8 cellular contexts compared by ENCODE assay signal in genomic region chr1:117895482-117896114, GRCh38. TPM values are rescaled to one million over a fixed set of nuclear protein-coding genes. Genes with fewer than 3 reads are reported as not detected.
DNase-seq lines count a peak whose midpoint lies in the region; ATAC-seq and TF ChIP-seq lines count a peak whose summit lies in the region.

No MANE protein-coding gene starts in this region.

- peak; percentile 11 to 62 (median 45) for DNase-seq in CD8-positive, alpha-beta T cell
- DNase-seq in GM19240 (ENCODE audit: insufficient read length, low spot score) (peak; percentile 29), NCI-H345 (lab: John Stamatoyannopoulos, UW) (peak; percentile 74), chondrocyte (ENCODE audit: low spot score) (no peak), lower lobe of right lung (no peak)
- DNase-seq in stimulated activated CD8-positive, alpha-beta memory T cell treated with anti-CD3 and anti-CD28 coated beads, Interleukin-12 subunit alpha, Interleukin-12 subunit beta, amount 100 ng/mL, for 24 hours (ENCODE audit: extremely low read depth) = peak; percentile 3

- H3K4me3 Mint-ChIP-seq in CD8-positive, alpha-beta T cell = no peak overlapping the region
- no peak overlapping the region for H3K4me3 Mint-ChIP-seq in chondrocyte (ENCODE audit: unreplicated experiment)

- no peaks in the 10 kb centered on the region for H3K9me3 Mint-ChIP-seq in CD8-positive, alpha-beta T cell
- no peaks in the 10 kb centered on the region for H3K9me3 Mint-ChIP-seq in chondrocyte (ENCODE audit: low read depth)

- CTCF ChIA-PET in CD8-positive, alpha-beta T cell (lab: Charles Lee) = interaction anchor here (0.6 to 3.8 kb wide), 17 partner anchors 8 to 383 kb away, joined by 3 to 33 read pairs (median 3); no protein-coding TSS in a partner anchor

- no peak overlapping the region for H3K4me3 ChIP-seq in CD8-positive, alpha-beta T cell (ENCODE audit: low read depth, low read length)
- H3K4me3 ChIP-seq in lower lobe of right lung = no peak overlapping the region

- intact Hi-C loops in CD8-positive, alpha-beta T cell (cut with DNase I, micrococcal nuclease) = loop anchor here (1.0 to 10.0 kb wide), 3 partner anchors 141 to 827 kb away; no protein-coding TSS in a partner anchor
- intact Hi-C loops in lower lobe of right lung (cut with DNase I) = no loop called here

- POLR2A ChIA-PET in CD8-positive, alpha-beta T cell (lab: Charles Lee) = interaction anchor here (0.5 to 1.2 kb wide), 3 partner anchors 11 to 1199 kb away, joined by 3 read pairs; no protein-coding TSS in a partner anchor

- peaks cover 13% of the 10 kb centered on the region for H3K36me3 ChIP-seq in CD8-positive, alpha-beta T cell (ENCODE audit: insufficient read depth, low read length)
- peaks cover 58% of the 10 kb centered on the region for H3K36me3 ChIP-seq in lower lobe of right lung

- ATAC-seq in CD8-positive, alpha-beta T cell = peak; percentile 48
- ATAC-seq in HG03432 (IDR thresholded peaks at IDR 0.05; ENCODE audit: unreplicated experiment) = peak; percentile 94
- ATAC-seq in activated CD4-positive, CD25-positive, alpha-beta regulatory T cell treated with anti-CD3 and anti-CD28 coated beads, Interleukin-2, amount 50 U/mL, for 24 hours = peak; percentile 65 to 87
- ATAC-seq in lower lobe of right lung = peak; percentile 41 to 60

- no peaks in the 10 kb centered on the region for H3K9me3 ChIP-seq in CD8-positive, alpha-beta T cell (ENCODE audit: low read length)
- no peaks in the 10 kb centered on the region for H3K9me3 ChIP-seq in lower lobe of right lung

- no peak overlapping the region for H3K27ac Mint-ChIP-seq in CD8-positive, alpha-beta T cell
- H3K27ac Mint-ChIP-seq in chondrocyte (ENCODE audit: unreplicated experiment) = peak overlapping the region; percentile 43

- TF ChIP-seq CTCF in CD8-positive, alpha-beta T cell (IDR thresholded peaks at IDR 0.05) = peak; percentile 84
- peak; percentile 94 for TF ChIP-seq CTCF in chondrocyte (IDR thresholded peaks at IDR 0.05)
- peak; percentile 75 for TF ChIP-seq CTCF in lower lobe of right lung (IDR thresholded peaks at IDR 0.05)

- H3K27me3 Mint-ChIP-seq in CD8-positive, alpha-beta T cell (ENCODE audit: low read depth) = no peaks in the 10 kb centered on the region
- H3K27me3 Mint-ChIP-seq in chondrocyte (ENCODE audit: low read depth) = no peaks in the 10 kb centered on the region

- H3K27ac ChIP-seq in CD8-positive, alpha-beta T cell (ENCODE audit: low read depth, low read length) = no peak overlapping the region
- no peak overlapping the region for H3K27ac ChIP-seq in lower lobe of right lung

- H3K4me1 Mint-ChIP-seq in CD8-positive, alpha-beta T cell (ENCODE audit: low read depth) = peaks cover 4% of the 10 kb centered on the region
- peaks cover 9% of the 10 kb centered on the region for H3K4me1 Mint-ChIP-seq in chondrocyte (ENCODE audit: low read depth)

- H3K27me3 ChIP-seq in CD8-positive, alpha-beta T cell (ENCODE audit: insufficient read depth, low read length) = no peaks in the 10 kb centered on the region
- no peaks in the 10 kb centered on the region for H3K27me3 ChIP-seq in lower lobe of right lung (ENCODE audit: low read depth)

- peaks cover 57% of the 10 kb centered on the region for H3K36me3 Mint-ChIP-seq in CD8-positive, alpha-beta T cell
- peaks cover 7% of the 10 kb centered on the region for H3K36me3 Mint-ChIP-seq in chondrocyte (ENCODE audit: low read depth)

- no peaks in the 10 kb centered on the region for H3K4me1 ChIP-seq in CD8-positive, alpha-beta T cell (ENCODE audit: insufficient read depth, low read length)
- H3K4me1 ChIP-seq in lower lobe of right lung = no peaks in the 10 kb centered on the region

RNA-seq across cellular contexts. Expression of gene GDAP2, which starts 33.8 kb away (rescaled TPM):
- 10 to 100 TPM; 24.9 to 28.0 TPM for total RNA-seq in CD8-positive, alpha-beta T cell
- total RNA-seq in chondrocyte = 22.7 to 25.7 TPM (median 22.7 TPM) in 3 replicates
- 34.1 TPM for total RNA-seq in lower lobe of right lung

RNA-seq across cellular contexts. Expression of gene WDR3, which starts 33.9 kb away (rescaled TPM):
- total RNA-seq in CD8-positive, alpha-beta T cell = 1 to 10 TPM; 5.7 to 6.1 TPM
- total RNA-seq in chondrocyte = 17.3 to 23.5 TPM (median 19.7 TPM) in 3 replicates
- total RNA-seq in lower lobe of right lung = 19.3 TPM

Comparison
In these comparisons a context has a peak if more than half of its experiments do, and no peak if none do; other contexts are left out.
1. DNase-seq: peak in CD8-positive, alpha-beta T cell (7 of 7), GM19240 (single experiment), NCI-H345 (single experiment) and stimulated activated CD8-positive, alpha-beta memory T cell treated with anti-CD3 and anti-CD28 coated beads, Interleukin-12 subunit alpha, Interleukin-12 subunit beta, amount 100 ng/mL, for 24 hours (single experiment); none in chondrocyte (single experiment) and lower lobe of right lung (single experiment).
2. Peak in every context shown above with its lines, with median percentiles within 50 percentile points of each other: ATAC-seq and CTCF ChIP-seq.